ENCODE assay signal across 19 cellular contexts in genomic region chr2:28632791-28633190, GRCh38.
"Had no signal": no experiment of that assay in that cellular context is flagged by ENCODE, and none has a peak within 500 bp of the region (broad histone marks: within the 10 kb centered on the region; RNA-seq: fewer than 3 reads in every experiment).

No MANE protein-coding gene starts in this region.

- H3K27ac ChIP-seq: SK-N-MC had no signal

- H3K9me3 ChIP-seq: heart right ventricle had no signal

- H3K4me1 Mint-ChIP-seq: activated B cell treated with CpG ODN at 0.5 μM for 24 hours had no signal

- ATAC-seq: heart right ventricle; natural killer cell treated with Interleukin-12 subunit alpha and Interleukin-12 subunit beta and Interleukin-15 and Interleukin-18, amount 100 ng/mL, for 72 hours; stimulated activated naive CD8-positive, alpha-beta T cell treated with anti-CD3 and anti-CD28 coated beads, Interleukin-15, Interleukin-2, amounts not matched to agents 100 U/mL and 50 U/mL, for 24 hours had no signal

- H3K27me3 ChIP-seq: heart right ventricle had no signal

- DNase-seq: activated B cell treated with CpG ODN at 0.5 μM for 24 hours; activated CD4-positive, alpha-beta memory T cell treated with anti-CD3 and anti-CD28 coated beads for 36 hours; activated CD4-positive, alpha-beta T cell treated with anti-CD3 and anti-CD28 coated beads for 4 hours; activated naive CD4-positive, alpha-beta T cell; activated naive CD8-positive, alpha-beta T cell treated with anti-CD3 and anti-CD28 coated beads for 36 hours; amniotic stem cell; caudate nucleus; endodermal cell; heart right ventricle; immature natural killer cell; kidney glomerular epithelial cell; mesendoderm; nucleus accumbens; posterior cingulate gyrus; stimulated activated CD4-positive, alpha-beta T cell treated with anti-CD3 and anti-CD28 coated beads, Interleukin-2, amount 100 ng/mL, for 24 hours; stimulated activated naive CD8-positive, alpha-beta T cell treated with anti-CD3 and anti-CD28 coated beads, Interleukin-15, Interleukin-2, amounts not matched to agents 100 U/mL and 50 U/mL, for 24 hours had no signal

- H3K4me3 ChIP-seq: heart right ventricle, SK-N-MC had no signal

- H3K27ac Mint-ChIP-seq: activated B cell treated with CpG ODN at 0.5 μM for 24 hours; activated CD4-positive, alpha-beta memory T cell treated with anti-CD3 and anti-CD28 coated beads for 36 hours; activated naive CD8-positive, alpha-beta T cell treated with anti-CD3 and anti-CD28 coated beads for 36 hours; endodermal cell; immature natural killer cell had no signal

- H3K4me3 Mint-ChIP-seq: activated B cell treated with CpG ODN at 0.5 μM for 24 hours; activated CD4-positive, alpha-beta memory T cell treated with anti-CD3 and anti-CD28 coated beads for 36 hours; activated naive CD8-positive, alpha-beta T cell treated with anti-CD3 and anti-CD28 coated beads for 36 hours; endodermal cell; immature natural killer cell; natural killer cell treated with Interleukin-12 subunit alpha and Interleukin-12 subunit beta and Interleukin-15 and Interleukin-18, amount 100 ng/mL, for 72 hours had no signal

- H3K36me3 Mint-ChIP-seq: activated CD4-positive, alpha-beta memory T cell treated with anti-CD3 and anti-CD28 coated beads for 36 hours; activated naive CD8-positive, alpha-beta T cell treated with anti-CD3 and anti-CD28 coated beads for 36 hours; natural killer cell treated with Interleukin-12 subunit alpha and Interleukin-12 subunit beta and Interleukin-15 and Interleukin-18, amount 100 ng/mL, for 72 hours had no signal

- H3K9me3 Mint-ChIP-seq: activated B cell treated with CpG ODN at 0.5 μM for 24 hours; activated CD4-positive, alpha-beta memory T cell treated with anti-CD3 and anti-CD28 coated beads for 36 hours; activated naive CD8-positive, alpha-beta T cell treated with anti-CD3 and anti-CD28 coated beads for 36 hours; endodermal cell; immature natural killer cell had no signal

- H3K27me3 Mint-ChIP-seq: activated B cell treated with CpG ODN at 0.5 μM for 24 hours; activated CD4-positive, alpha-beta memory T cell treated with anti-CD3 and anti-CD28 coated beads for 36 hours; activated naive CD8-positive, alpha-beta T cell treated with anti-CD3 and anti-CD28 coated beads for 36 hours; natural killer cell treated with Interleukin-12 subunit alpha and Interleukin-12 subunit beta and Interleukin-15 and Interleukin-18, amount 100 ng/mL, for 72 hours had no signal

- FAIRE-seq: colon had no signal
